ENCODE assay signal across 1 cellular context in genomic region chr1:150552692-150553278, GRCh38.
TF ChIP-seq lines count a peak whose summit lies in the region.

No MANE protein-coding gene starts in this region.

TF ChIP-seq in HEK293T, 16 proteins besides CTCF, POLR2A, EP300 and RAD21:
- no peak for TF ChIP-seq TARDBP (IDR thresholded peaks at IDR 0.05)
- TF ChIP-seq L3MBTL2 (conservative IDR thresholded peaks at IDR 0.05) = no peak
- TF ChIP-seq SUZ12 (IDR thresholded peaks at IDR 0.05) = no peak
- TF ChIP-seq FOXM1 (IDR thresholded peaks at IDR 0.05; ENCODE audit: borderline replicate concordance) = no peak
- TF ChIP-seq ZNF384 (IDR thresholded peaks at IDR 0.05) = no peak
